ENCODE assay signal across 2 cellular contexts in the genomic region with DNA sequence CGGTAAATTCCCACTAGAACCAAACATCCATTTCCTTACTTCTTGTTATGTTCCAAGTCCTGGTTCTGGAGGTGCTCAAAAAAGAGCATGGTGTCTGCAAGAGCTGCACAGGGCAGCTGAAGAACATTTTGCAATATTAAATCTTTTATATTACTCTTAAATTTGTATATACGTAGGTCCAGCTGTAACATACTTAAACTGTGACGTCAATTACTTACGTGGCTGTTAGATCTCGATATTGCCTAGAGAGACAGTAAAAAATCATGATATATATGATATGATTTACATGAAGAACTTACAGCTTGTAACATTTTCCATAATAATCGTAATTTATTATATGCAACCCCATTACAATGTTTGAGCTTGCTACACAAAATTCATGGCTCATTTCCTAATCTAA.
A peak's percentile ranks its signal among the peaks of the same experiment; 100 is the strongest.
TF ChIP-seq lines count a peak whose summit lies in the region.

No MANE protein-coding gene starts in this region.

TF ChIP-seq in HepG2, 621 proteins besides CTCF, POLR2A, EP300 and RAD21:
- no peak for TF ChIP-seq ZNF550 (CRISPR knock-in tag; IDR thresholded peaks at IDR 0.05; ENCODE audit: borderline replicate concordance)
- TF ChIP-seq REXO4 (CRISPR knock-in tag; IDR thresholded peaks at IDR 0.05; ENCODE audit: borderline replicate concordance), result no peak
- TF ChIP-seq FLYWCH1 (CRISPR knock-in tag; IDR thresholded peaks at IDR 0.05), result no peak
- TF ChIP-seq ZZZ3 (CRISPR knock-in tag; IDR thresholded peaks at IDR 0.05; ENCODE audit: borderline replicate concordance), result no peak
- TF ChIP-seq CREB1 (IDR thresholded peaks at IDR 0.05), result peak; percentile 73
- no peak for TF ChIP-seq CREB1 (CRISPR knock-in tag; IDR thresholded peaks at IDR 0.05)
- no peak for TF ChIP-seq SMARCE1 (IDR thresholded peaks at IDR 0.05; ENCODE audit: borderline replicate concordance)
- no peak for TF ChIP-seq GLI4 (CRISPR knock-in tag; IDR thresholded peaks at IDR 0.05; ENCODE audit: borderline replicate concordance)

TF ChIP-seq in IMR-90, 13 proteins besides CTCF, POLR2A, EP300 and RAD21:
- no peak for TF ChIP-seq MAZ (IDR thresholded peaks at IDR 0.05; ENCODE audit: borderline replicate concordance, low read depth, low read length)
